In genomic region chrY:12661974-12662670, GRCh38 we compare ENCODE assay signal across 10 cellular contexts. TPM values are rescaled to one million over a fixed set of nuclear protein-coding genes. Genes with fewer than 3 reads are reported as not detected.
DNase-seq lines count a peak whose midpoint lies in the region; ATAC-seq, FAIRE-seq and TF ChIP-seq lines count a peak whose summit lies in the region.
"Had no signal": no experiment of that assay in that cellular context is flagged by ENCODE, and none has a peak within 500 bp of the region (broad histone marks: within the 10 kb centered on the region; RNA-seq: fewer than 3 reads in every experiment).

No MANE protein-coding gene starts in this region.

- no peaks in the 10 kb centered on the region for H3K9me2 ChIP-seq in MM.1S (replicated peaks; ENCODE audit: insufficient read depth, low read length)

- H2AFZ ChIP-seq in MM.1S (ENCODE audit: low read length), result no peak overlapping the region

- intact Hi-C loops in body of pancreas (cut with DNase I), result no loop called here

- no peak for TF ChIP-seq POLR2A in body of pancreas (IDR thresholded peaks at IDR 0.05)

- no peak overlapping the region for H3K4me2 ChIP-seq in MM.1S (ENCODE audit: low read depth, low read length)

- H3K27me3 ChIP-seq in body of pancreas (no peaks in the 10 kb centered on the region), muscle layer of duodenum (ENCODE audit: low read depth, low read length) (no peaks in the 10 kb centered on the region), MM.1S (replicated peaks; ENCODE audit: insufficient read depth, low read length) (no peaks in the 10 kb centered on the region), SJCRH30 (no peaks in the 10 kb centered on the region)

- H3K9me3 ChIP-seq in body of pancreas (no peaks in the 10 kb centered on the region), muscle layer of duodenum (ENCODE audit: control insufficient read depth in 1 of 2, low read length in 2 of 2) (no peaks in the 10 kb centered on the region), MM.1S (replicated peaks; ENCODE audit: insufficient read depth, low read length) (no peaks in the 10 kb centered on the region), SJCRH30 (replicated peaks) (no peaks in the 10 kb centered on the region)

- H3K27ac ChIP-seq in body of pancreas (peak overlapping the region in 2 of 4 donors; percentile 90 to 91), muscle layer of duodenum (ENCODE audit: low read length) (peak overlapping the region; percentile 92), MM.1S (ENCODE audit: low read length) (no peak overlapping the region), SJCRH30 (no peak overlapping the region)

- FAIRE-seq in HTR-8/SVneo (lab: Jason Lieb, UNC), result no peak

- TF ChIP-seq CTCF in body of pancreas (IDR thresholded peaks at IDR 0.05), result no peak
- no peak for TF ChIP-seq CTCF in MM.1S (IDR thresholded peaks at IDR 0.05; ENCODE audit: low read length)

- H3K4me1 ChIP-seq in body of pancreas, result peaks cover 6% of the 10 kb centered on the region
- peaks cover 0 to 5% of the 10 kb centered on the region in 2 donors for H3K4me1 ChIP-seq in muscle layer of duodenum (ENCODE audit: control insufficient read depth in 1 of 2, insufficient read depth in 2 of 2, low read length in 2 of 2)
- H3K4me1 ChIP-seq in MM.1S (ENCODE audit: low read length), result no peaks in the 10 kb centered on the region
- no peaks in the 10 kb centered on the region for H3K4me1 ChIP-seq in SJCRH30

- H3K79me2 ChIP-seq in MM.1S (ENCODE audit: low read length), result no peaks in the 10 kb centered on the region

- H3K9ac ChIP-seq in MM.1S (ENCODE audit: low read length), result no peak overlapping the region

- H3K4me3 ChIP-seq in body of pancreas, result peak overlapping the region in 1 of 2 donors; percentile 41
- H3K4me3 ChIP-seq in muscle layer of duodenum (ENCODE audit: low read depth in 1 of 2, low read length in 2 of 2), result peak overlapping the region; percentile 63 to 90
- no peak overlapping the region for H3K4me3 ChIP-seq in MM.1S (ENCODE audit: low read length)
- no peak overlapping the region for H3K4me3 ChIP-seq in SJCRH30

- no peaks in the 10 kb centered on the region for H3F3A ChIP-seq in MM.1S (ENCODE audit: insufficient read depth, low read length)

- WGBS in body of pancreas, 2 donors, result 0% methylated on average over 27 to 29 of the region's 32 CpGs

- peak; percentile 62 for ATAC-seq in GM21447 (IDR thresholded peaks at IDR 0.05; ENCODE audit: unreplicated experiment)
- ATAC-seq in body of pancreas, result peak; percentile 83
- ATAC-seq in HG02840 (IDR thresholded peaks at IDR 0.05; ENCODE audit: low FRiP score, unreplicated experiment), result no peak

- no peaks in the 10 kb centered on the region for H4K20me1 ChIP-seq in MM.1S (ENCODE audit: insufficient read depth, low read length)

- peak; percentile 27 for DNase-seq in NCI-H2196 treated with DMSO at 0.1 percent for 48 hours (lab: John Stamatoyannopoulos, UW; ENCODE audit: unreplicated experiment)
- DNase-seq in body of pancreas, result peak in 2 of 4 donors; percentile 71 to 81
- DNase-seq in HTR-8/SVneo (ENCODE audit: insufficient read length, low spot score), result no peak
- no peak for DNase-seq in MM.1S
- DNase-seq in SJCRH30, result no peak
- DNase-seq: naive B cell had no signal

- H3K36me3 ChIP-seq in body of pancreas (replicated peaks in 1 of 2; ENCODE audit: insufficient read depth in 1 of 2, low read depth in 2 of 2) (no peaks in the 10 kb centered on the region), muscle layer of duodenum (ENCODE audit: control insufficient read depth in 1 of 2, insufficient read depth in 2 of 2, low read length in 2 of 2) (no peaks in the 10 kb centered on the region), MM.1S (replicated peaks; ENCODE audit: insufficient read depth, low read length) (no peaks in the 10 kb centered on the region), SJCRH30 (no peaks in the 10 kb centered on the region)

RNA-seq across cellular contexts. Expression of gene USP9Y, which starts 38.9 kb away (rescaled TPM):
- total RNA-seq in body of pancreas, result not detected
- not detected in 2 replicates for total RNA-seq in SJCRH30 (2014; rRNA removed; shearing (Covaris generic))
- total RNA-seq: RPMI7951 had no signal

Comparison
In these comparisons a context has a peak if more than half of its experiments do, and no peak if none do; other contexts are left out.
1. H3K4me3 ChIP-seq: peak in muscle layer of duodenum (2 of 2); none in MM.1S (single experiment) and SJCRH30 (single experiment).